19 cellular contexts compared by ENCODE assay signal in genomic region chr4:64497526-64497925, GRCh38.
"Had no signal": no experiment of that assay in that cellular context is flagged by ENCODE, and none has a peak within 500 bp of the region (broad histone marks: within the 10 kb centered on the region; RNA-seq: fewer than 3 reads in every experiment).

No MANE protein-coding gene starts in this region.

- H3K4me3 ChIP-seq: body of pancreas, esophagus squamous epithelium, neural progenitor cell, psoas muscle, thyroid gland had no signal

- DNase-seq: activated CD4-positive, CD25-positive, alpha-beta regulatory T cell treated with anti-CD3 and anti-CD28 coated beads, Interleukin-2, amount 50 U/mL, for 72 hours; activated naive CD4-positive, alpha-beta T cell treated with anti-CD3 and anti-CD28 coated beads for 36 hours; activated naive CD8-positive, alpha-beta T cell treated with anti-CD3 and anti-CD28 coated beads, Interleukin-2, amount 50 U/mL, for 24 hours; body of pancreas; cortex of kidney; effector CD4-positive, alpha-beta T cell; esophagus squamous epithelium; foreskin fibroblast; head of caudate nucleus; left colon; naive B cell; psoas muscle; stimulated activated CD4-positive, alpha-beta T cell treated with anti-CD3 and anti-CD28 coated beads, Interleukin-4, amount 100 ng/mL, for 1 hour; stimulated activated naive B cell treated with anti-CD40 and anti-IgM and Interleukin-4, amounts not matched to agents 10 μg/mL and 1 μg/mL and 100 μg/mL, for 72 hours; T-helper 1 cell; T1000; thyroid gland had no signal

- H3K27me3 ChIP-seq: body of pancreas, esophagus squamous epithelium, neural progenitor cell, thyroid gland had no signal

- H3K36me3 ChIP-seq: esophagus squamous epithelium, neural progenitor cell, thyroid gland had no signal

- H3K27ac ChIP-seq: body of pancreas, esophagus squamous epithelium, neural progenitor cell, psoas muscle, thyroid gland had no signal

- ATAC-seq: activated naive CD8-positive, alpha-beta T cell treated with anti-CD3 and anti-CD28 coated beads, Interleukin-2, amount 50 U/mL, for 24 hours; activated T-helper 17 cell treated with anti-CD3 and anti-CD28 coated beads, Interleukin-2, amount 50 U/mL, for 72 hours; body of pancreas; left colon; psoas muscle; stimulated activated naive B cell treated with anti-CD40 and anti-IgM and Interleukin-4, amounts not matched to agents 10 μg/mL and 1 μg/mL and 100 μg/mL, for 72 hours had no signal
